8 cellular contexts compared by ENCODE assay signal in genomic region chr5:154756203-154756870, GRCh38. TPM values are rescaled to one million over a fixed set of nuclear protein-coding genes. Genes with fewer than 3 reads are reported as not detected.
DNase-seq lines count a peak whose midpoint lies in the region; ATAC-seq and TF ChIP-seq lines count a peak whose summit lies in the region.

No MANE protein-coding gene starts in this region.

- H3K27me3 ChIP-seq in Karpas-422 (ENCODE audit: low read length) (no peaks in the 10 kb centered on the region), testis (no peaks in the 10 kb centered on the region)

- H3K4me1 Mint-ChIP-seq in naive B cell: peaks cover 48 to 59% (median 52%) of the 10 kb centered on the region in 3 donors

- H3K4me3 ChIP-seq in Karpas-422 (ENCODE audit: low read length) (peak overlapping the region; percentile 98), epithelial cell of esophagus (ENCODE audit: low read length) (peak overlapping the region; percentile 81), testis (peak overlapping the region; percentile 90 to 99)

- DNase-seq in Karpas-422: peak; percentile 69
- DNase-seq in activated CD8-positive, alpha-beta memory T cell treated with anti-CD3 and anti-CD28 coated beads, Interleukin-2, amount 50 U/mL, for 4 hours: peak; percentile 49
- peak; percentile 16 for DNase-seq in epithelial cell of esophagus (ENCODE audit: low read depth)
- DNase-seq in naive B cell: peak; percentile 36
- DNase-seq in testis: peak; percentile 41
- DNase-seq in DMS153 treated with DMSO at 0.1 percent for 48 hours (lab: John Stamatoyannopoulos, UW; ENCODE audit: unreplicated experiment): no peak

- peak overlapping the region; percentile 90 to 98 (median 93) for H3K27ac Mint-ChIP-seq in naive B cell

- peak overlapping the region; percentile 74 for H3K4me2 ChIP-seq in Karpas-422 (ENCODE audit: low read depth, low read length, poor library complexity, severe bottlenecking)

- H3K36me3 Mint-ChIP-seq in naive B cell: no peaks in the 10 kb centered on the region

- peaks cover 4% of the 10 kb centered on the region; the same call in 1 of the 2 replicates for H3K36me3 ChIP-seq in Karpas-422 (ENCODE audit: insufficient read depth, low read length)
- no peaks in the 10 kb centered on the region for H3K36me3 ChIP-seq in testis (ENCODE audit: low read depth, missing control alignments)

- peak overlapping the region; percentile 90 to 100 (median 98) for H3K4me3 Mint-ChIP-seq in naive B cell

- H4K20me1 ChIP-seq in Karpas-422 (ENCODE audit: insufficient read depth, low read depth, low read length): peaks cover 46% of the 10 kb centered on the region

- TF ChIP-seq POLR2A in testis (IDR thresholded peaks at IDR 0.05): no peak

- peak overlapping the region; percentile 100 for H3K27ac ChIP-seq in C4-2B
- H3K27ac ChIP-seq in Karpas-422 (ENCODE audit: low read length): peak overlapping the region; percentile 84
- peak overlapping the region; percentile 99 for H3K27ac ChIP-seq in testis

- WGBS in testis, 2 donors: 0 to 1% methylated on average over 28 to 39 of the region's 48 CpGs

- intact Hi-C loops in testis (cut with DNase I; ENCODE audit: low total_unique reads): loop anchor here (5.0 to 10.0 kb wide), 2 partner anchors 72 to 101 kb away; partner anchors contain the start of gene CNOT8

- ATAC-seq in naive B cell (ENCODE audit: low read depth in 2 of 2): no peak
- ATAC-seq in GM21529 (IDR thresholded peaks at IDR 0.05; ENCODE audit: unreplicated experiment): no peak

- no peaks in the 10 kb centered on the region for H3K9me3 Mint-ChIP-seq in naive B cell

- H3K27me3 Mint-ChIP-seq in naive B cell: no peaks in the 10 kb centered on the region

- H3K9ac ChIP-seq in Karpas-422 (ENCODE audit: low read length): peak overlapping the region; percentile 99

- no peaks in the 10 kb centered on the region for H3K9me3 ChIP-seq in Karpas-422 (ENCODE audit: low read length)
- H3K9me3 ChIP-seq in testis: no peaks in the 10 kb centered on the region

- H3K4me1 ChIP-seq in Karpas-422 (ENCODE audit: low read length): peaks cover 54% of the 10 kb centered on the region
- peaks cover 31% of the 10 kb centered on the region for H3K4me1 ChIP-seq in testis

- H3K79me2 ChIP-seq in Karpas-422 (ENCODE audit: low read length): peaks cover 77% of the 10 kb centered on the region

- H3K9me2 ChIP-seq in Karpas-422 (replicated peaks; ENCODE audit: insufficient read depth, low read length): no peaks in the 10 kb centered on the region

- no peak for TF ChIP-seq CTCF in C4-2B (conservative IDR thresholded peaks at IDR 0.05)
- TF ChIP-seq CTCF in epithelial cell of esophagus (IDR thresholded peaks at IDR 0.05; ENCODE audit: insufficient read depth, low read depth, low read length, missing control alignments): no peak
- TF ChIP-seq CTCF in testis (IDR thresholded peaks at IDR 0.05): no peak

- H2AFZ ChIP-seq in Karpas-422 (ENCODE audit: low read length): no peak overlapping the region

RNA-seq across cellular contexts. Expression of gene LARP1, which starts 1.2 kb away (rescaled TPM):
- 105 and 140 TPM in 2 replicates for total RNA-seq in Karpas-422 (2014; rRNA removed; shearing (Covaris generic); ENCODE audit: low replicate concordance)
- polyA plus RNA-seq in naive B cell (ENCODE audit: low read depth in 6 of 6): 10 to 100 TPM in 4 of 6 donors, 1 to 10 TPM in 2; 4.3 to 22.7 (median 11.1) TPM
- total RNA-seq in testis: 100 to 1,000 TPM; 169 to 174 TPM
- 118 TPM for polyA plus RNA-seq in testis (ENCODE audit: insufficient read depth, low read depth, low replicate concordance)
